In genomic region chr3:190830031-190830430, GRCh38 we compare ENCODE assay signal across 23 cellular contexts. TPM values are rescaled to one million over a fixed set of nuclear protein-coding genes. Genes with fewer than 3 reads are reported as not detected.
DNase-seq lines count a peak whose midpoint lies in the region; ATAC-seq, FAIRE-seq and TF ChIP-seq lines count a peak whose summit lies in the region.
"Had no signal": no experiment of that assay in that cellular context is flagged by ENCODE, and none has a peak within 500 bp of the region (broad histone marks: within the 10 kb centered on the region; RNA-seq: fewer than 3 reads in every experiment).

No MANE protein-coding gene starts in this region.

- DNase-seq in H54 (ENCODE audit: insufficient read length, low spot score), result no peak
- DNase-seq in epithelial cell of proximal tubule (ENCODE audit: low read depth), result peak; percentile 62
- DNase-seq in kidney tubule cell (ENCODE audit: low spot score), result peak; percentile 70
- peak; percentile 80 for DNase-seq in renal cortical epithelial cell (ENCODE audit: low read depth)
- DNase-seq in foreskin melanocyte, result no peak
- no peak for DNase-seq in GM19240 (ENCODE audit: insufficient read length, low spot score)
- DNase-seq in middle frontal gyrus (ENCODE audit: extremely low spot score, low spot score), result no peak
- DNase-seq: Caco-2; CD4-positive, CD25-positive, alpha-beta regulatory T cell; CD8-positive, alpha-beta T cell; DMS153; DMS79 treated with DMSO at 0.1 percent for 48 hours; GF-D8; GOT3; H7; HCEC 1CT had no signal

- TF ChIP-seq POLR2A in H54 (IDR thresholded peaks at IDR 0.05; ENCODE audit: low read depth, low read length), result no peak

- no peak for ATAC-seq in HG03521 (IDR thresholded peaks at IDR 0.05; ENCODE audit: unreplicated experiment)
- ATAC-seq: CD8-positive, alpha-beta T cell had no signal

- peak; percentile 57 for FAIRE-seq in H54 (lab: Jason Lieb, UNC)
- FAIRE-seq: GM12891, GM18507 had no signal

- no peak for TF ChIP-seq CTCF in epithelial cell of proximal tubule (conservative IDR thresholded peaks at IDR 0.05; ENCODE audit: low read depth, low read length)

- H3K4me3 ChIP-seq in epithelial cell of proximal tubule (ENCODE audit: low read depth, low read length), result no peak overlapping the region
- H3K4me3 ChIP-seq: BLaER1 had no signal

RNA-seq across cellular contexts. Expression of gene GMNC, which starts 32.5 kb away (rescaled TPM):
- total RNA-seq in epithelial cell of proximal tubule, result 0.14 and 1.5 TPM in 2 replicates
- total RNA-seq in renal cortical epithelial cell, result 1.5 TPM in 1 of 2 replicates, not detected in the other
- total RNA-seq: A172; B cell; Caco-2; CD4-positive, CD25-positive, alpha-beta regulatory T cell; CD8-positive, alpha-beta T cell; Daoy had no signal

Comparison
In these comparisons a context has a peak if more than half of its experiments do, and no peak if none do; other contexts are left out.
1. DNase-seq: peak in epithelial cell of proximal tubule (single experiment), kidney tubule cell (single experiment) and renal cortical epithelial cell (single experiment); none in H54 (single experiment), foreskin melanocyte (single experiment), GM19240 (single experiment) and middle frontal gyrus (single experiment).